Comparison of ENCODE assay signal across 8 cellular contexts in genomic region chr4:1870578-1871443, GRCh38. TPM values are rescaled to one million over a fixed set of nuclear protein-coding genes. Genes with fewer than 3 reads are reported as not detected.
DNase-seq lines count a peak whose midpoint lies in the region; ATAC-seq and TF ChIP-seq lines count a peak whose summit lies in the region.

Gene NSD2 (plus strand): TSS chr4:1871393. CDS start chr4:1900655, 29,262 bp downstream.

- intact Hi-C loops in ovary (cut with DNase I) = no loop called here

- H3K9me3 Mint-ChIP-seq in activated naive CD4-positive, alpha-beta T cell treated with anti-CD3 and anti-CD28 coated beads, Interleukin-2, amount 50 U/mL, for 72 hours = no peaks in the 10 kb centered on the region
- peaks cover 8% of the 10 kb centered on the region for H3K9me3 Mint-ChIP-seq in glutamatergic neuron (ENCODE audit: unreplicated experiment)

- WGBS in ovary, 3 donors = 0 to 1% (median 1%) methylated on average over 24 to 150 of the region's 155 CpGs

- peaks cover 11% of the 10 kb centered on the region for H3K27me3 Mint-ChIP-seq in glutamatergic neuron (ENCODE audit: unreplicated experiment)

- H3K4me3 Mint-ChIP-seq in glutamatergic neuron (ENCODE audit: unreplicated experiment) = peak within 1 kb of the TSS; percentile 91

- H3K9me3 ChIP-seq in ovary (no peaks in the 10 kb centered on the region), thoracic aorta (no peaks in the 10 kb centered on the region)

- peak within 1 kb of the TSS; percentile 77 for H3K4me3 ChIP-seq in NB4 (ENCODE audit: low read depth, low read length)
- H3K4me3 ChIP-seq in ovary = peak within 1 kb of the TSS; percentile 95
- H3K4me3 ChIP-seq in thoracic aorta = peak within 1 kb of the TSS; percentile 99

- H3K36me3 ChIP-seq in ovary (no peaks in the 10 kb centered on the region), thoracic aorta (no peaks in the 10 kb centered on the region)

- peak; percentile 52 for ATAC-seq in HG02571 (IDR thresholded peaks at IDR 0.05; ENCODE audit: unreplicated experiment)
- ATAC-seq in activated naive CD4-positive, alpha-beta T cell treated with anti-CD3 and anti-CD28 coated beads, Interleukin-2, amount 50 U/mL, for 72 hours = peak; percentile 66 to 74
- peak; percentile 86 for ATAC-seq in thoracic aorta (ENCODE audit: insufficient number of reproducible peaks, low FRiP score, low read depth)

- H3K4me1 Mint-ChIP-seq in glutamatergic neuron (ENCODE audit: low read depth, unreplicated experiment) = peaks cover 10% of the 10 kb centered on the region

- peak within 1 kb of the TSS; percentile 91 to 100 for H3K27ac Mint-ChIP-seq in activated naive CD4-positive, alpha-beta T cell treated with anti-CD3 and anti-CD28 coated beads, Interleukin-2, amount 50 U/mL, for 72 hours
- peak within 1 kb of the TSS; percentile 77 for H3K27ac Mint-ChIP-seq in glutamatergic neuron (ENCODE audit: unreplicated experiment)

- no peak for TF ChIP-seq EP300 in ovary (IDR thresholded peaks at IDR 0.05)

- H3K27me3 ChIP-seq in ovary = no peaks in the 10 kb centered on the region
- H3K27me3 ChIP-seq in thoracic aorta (replicated peaks; ENCODE audit: insufficient read depth) = no peaks in the 10 kb centered on the region

- H3K4me1 ChIP-seq in ovary (ENCODE audit: insufficient read depth) = no peaks in the 10 kb centered on the region
- peaks cover 5 to 22% of the 10 kb centered on the region in 2 donors for H3K4me1 ChIP-seq in thoracic aorta (ENCODE audit: control insufficient read depth in 1 of 2, low read depth in 2 of 2)

- TF ChIP-seq CTCF in GM10266 (IDR thresholded peaks at IDR 0.05; ENCODE audit: control insufficient read depth, insufficient read depth, low read depth, missing control alignments) = no peak
- TF ChIP-seq CTCF in NB4 (IDR thresholded peaks at IDR 0.05; ENCODE audit: low read depth, low read length) = no peak
- no peak for TF ChIP-seq CTCF in glutamatergic neuron (IDR thresholded peaks at IDR 0.05; ENCODE audit: partially characterized antibody, unreplicated experiment)
- TF ChIP-seq CTCF in ovary (IDR thresholded peaks at IDR 0.05) = peak in 1 of 3 donors; percentile 26
- TF ChIP-seq CTCF in thoracic aorta (IDR thresholded peaks at IDR 0.05) = no peak

- H3K36me3 Mint-ChIP-seq in activated naive CD4-positive, alpha-beta T cell treated with anti-CD3 and anti-CD28 coated beads, Interleukin-2, amount 50 U/mL, for 72 hours = peaks cover 6 to 22% of the 10 kb centered on the region in 2 donors
- no peaks in the 10 kb centered on the region for H3K36me3 Mint-ChIP-seq in glutamatergic neuron (ENCODE audit: unreplicated experiment)

- H3K27ac ChIP-seq in ovary (peak within 1 kb of the TSS; percentile 90 to 96), thoracic aorta (peak within 1 kb of the TSS; percentile 92 to 97)

- peak; percentile 97 for TF ChIP-seq POLR2A in NB4 (IDR thresholded peaks at IDR 0.05; ENCODE audit: extremely low read depth, insufficient read length)
- TF ChIP-seq POLR2A in ovary (IDR thresholded peaks at IDR 0.05) = peak; percentile 63

- DNase-seq in GM10266 (ENCODE audit: extremely low spot score) (peak; percentile 99), NB4 (ENCODE audit: low read depth) (peak; percentile 94), SKM-1 treated with dmso at 0.1 percent for 144 hours (lab: John Stamatoyannopoulos, UW; ENCODE audit: unreplicated experiment) (peak; percentile 94), glutamatergic neuron (peak; percentile 90), ovary (peak; percentile 83 to 92 (median 89)), thoracic aorta (ENCODE audit: low spot score) (peak; percentile 27)
- peak; percentile 90 to 94 for DNase-seq in activated naive CD4-positive, alpha-beta T cell treated with anti-CD3 and anti-CD28 coated beads, Interleukin-2, amount 50 U/mL, for 72 hours (ENCODE audit: low spot score in 2 of 2)

RNA-seq across cellular contexts. Expression of gene NSD2, which starts in this region (rescaled TPM):
- total RNA-seq in activated naive CD4-positive, alpha-beta T cell treated with anti-CD3 and anti-CD28 coated beads, Interleukin-2, amount 50 U/mL, for 72 hours = 100 to 1,000 TPM; 233 to 254 TPM
- 138 TPM for total RNA-seq in glutamatergic neuron (ENCODE audit: unreplicated experiment)
- 10 to 100 TPM; 18.5 to 41.9 (median 23.4) TPM for total RNA-seq in ovary
- polyA plus RNA-seq in ovary = 10 to 100 TPM in 1 of 2 donors, 1 to 10 TPM in 1; 9.1 to 20.1 TPM
- total RNA-seq in thoracic aorta = 10 to 100 TPM; 18.8 to 35.4 TPM

Comparison
In these comparisons a context has a peak if more than half of its experiments do, and no peak if none do; other contexts are left out.
1. Peak in every context shown above with its lines: DNase-seq, ATAC-seq, H3K4me3 ChIP-seq and H3K27ac ChIP-seq.
2. DNase-seq: peak in every context shown above with its lines; median percentile 99 in GM10266; 94 in NB4; 94 in SKM-1 treated with dmso at 0.1 percent for 144 hours; 92 in activated naive CD4-positive, alpha-beta T cell treated with anti-CD3 and anti-CD28 coated beads, Interleukin-2, amount 50 U/mL, for 72 hours; 90 in glutamatergic neuron; 89 in ovary; 27 in thoracic aorta.